8 cellular contexts compared by ENCODE assay signal in the genomic region with DNA sequence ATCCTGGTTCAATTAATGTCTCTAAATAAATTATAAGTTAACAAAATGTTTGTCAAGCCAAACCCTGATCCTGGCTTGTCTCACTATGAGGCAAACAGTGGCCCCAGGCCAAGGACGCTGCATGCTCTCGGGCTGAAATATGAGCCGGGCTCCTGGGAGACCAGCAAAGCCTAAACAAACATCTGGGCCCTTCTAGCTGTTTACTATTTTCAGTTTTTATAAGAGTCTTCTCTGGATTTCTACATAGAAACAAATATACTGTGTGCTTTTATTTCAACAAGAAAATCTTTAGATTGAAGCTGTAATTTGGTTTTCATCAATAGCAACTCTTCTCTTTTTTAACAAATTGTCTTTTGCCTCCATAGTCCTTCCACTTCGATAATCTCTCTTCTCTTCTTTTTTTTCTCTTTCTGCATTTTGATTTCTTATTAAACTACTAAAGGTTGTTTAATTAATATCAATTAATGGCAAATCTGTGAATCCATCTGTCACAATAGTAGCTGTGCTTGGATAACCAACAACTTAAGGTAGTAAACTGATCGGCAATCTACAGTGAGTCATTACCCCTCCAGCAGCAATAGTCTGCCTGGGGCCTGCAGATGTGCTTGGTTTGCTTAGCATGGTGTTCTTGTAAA.
DNase-seq lines count a peak whose midpoint lies in the region; ATAC-seq and TF ChIP-seq lines count a peak whose summit lies in the region.

No MANE protein-coding gene starts in this region.

- no TSS peak for BruUV-seq in A673 (replicated peaks; lab: Mats Ljungman, UMichigan)

- no peak for TF ChIP-seq EP300 in upper lobe of left lung (IDR thresholded peaks at IDR 0.05)

- intact Hi-C loops in A673 (cut with micrococcal nuclease; ENCODE audit: unreplicated experiment): no loop called here

- no peaks in the 10 kb centered on the region for H3K9me3 ChIP-seq in A673 (ENCODE audit: low read depth, low read length, poor library complexity, severe bottlenecking)
- no peaks in the 10 kb centered on the region for H3K9me3 ChIP-seq in MG63
- no peaks in the 10 kb centered on the region for H3K9me3 ChIP-seq in upper lobe of left lung

- in situ Hi-C loops in astrocyte of the spinal cord (cut with HindIII; ENCODE audit: low sequenced_read_pairs): no loop called here

- POLR2A ChIA-PET in A673 (lab: Charles Lee; ENCODE audit: low non-redundant PET): no interaction called here

- no peak for TF ChIP-seq POLR2A in upper lobe of left lung (IDR thresholded peaks at IDR 0.05)

- WGBS in upper lobe of left lung, 2 donors: 59 to 61% methylated on average over 5 of the region's 5 CpGs

- no peaks in the 10 kb centered on the region for H3K4me1 ChIP-seq in A673 (ENCODE audit: insufficient read depth, low read length, poor library complexity, severe bottlenecking)
- no peaks in the 10 kb centered on the region for H3K4me1 ChIP-seq in upper lobe of left lung

- peak; percentile 25 for DNase-seq in A673 (ENCODE audit: low spot score)
- peak; percentile 87 for DNase-seq in MG63
- DNase-seq in astrocyte of the spinal cord (ENCODE audit: low read depth, low spot score): peak; percentile 82
- peak in 1 of 2 donors; percentile 60 for DNase-seq in upper lobe of left lung
- DNase-seq in 8988T: no peak

- CTCF ChIA-PET in A673 (lab: Charles Lee): no interaction called here

- TF ChIP-seq CTCF in A673 (conservative IDR thresholded peaks at IDR 0.05; ENCODE audit: low read depth, low read length) (no peak), astrocyte of the spinal cord (IDR thresholded peaks at IDR 0.05; ENCODE audit: low read depth, low read length) (no peak), upper lobe of left lung (IDR thresholded peaks at IDR 0.05) (no peak)

- H3K27me3 ChIP-seq in A673 (replicated peaks; ENCODE audit: insufficient read depth, low read depth, low read length, poor library complexity) (peaks cover 10% of the 10 kb centered on the region), MG63 (no peaks in the 10 kb centered on the region; the same call in 1 of the 2 replicates), layer of hippocampus (ENCODE audit: control insufficient read depth, insufficient read depth, low read length) (no peaks in the 10 kb centered on the region), upper lobe of left lung (no peaks in the 10 kb centered on the region)

- H3K4me3 ChIP-seq in A673 (ENCODE audit: low read depth, low read length, poor library complexity, severe bottlenecking): no peak overlapping the region
- no peak overlapping the region for H3K4me3 ChIP-seq in MG63
- no peak overlapping the region for H3K4me3 ChIP-seq in astrocyte of the spinal cord (ENCODE audit: low read depth, low read length)
- H3K4me3 ChIP-seq in upper lobe of left lung: no peak overlapping the region

- no peak overlapping the region for H3K27ac ChIP-seq in A673 (ENCODE audit: low read depth, low read length, poor library complexity, severe bottlenecking)
- peak overlapping the region; percentile 57 for H3K27ac ChIP-seq in layer of hippocampus (ENCODE audit: low read depth, low read length)
- H3K27ac ChIP-seq in upper lobe of left lung: peak overlapping the region in 1 of 4 donors; percentile 25

- ATAC-seq in upper lobe of left lung (ENCODE audit: low FRiP score in 2 of 2) (peak; percentile 62 to 90), GM21447 (IDR thresholded peaks at IDR 0.05; ENCODE audit: unreplicated experiment) (no peak), GM21528 (IDR thresholded peaks at IDR 0.05; ENCODE audit: low FRiP score, unreplicated experiment) (no peak)

- H3K36me3 ChIP-seq in A673 (ENCODE audit: insufficient read depth, low read length, poor library complexity, severe bottlenecking) (no peaks in the 10 kb centered on the region), MG63 (no peaks in the 10 kb centered on the region), upper lobe of left lung (no peaks in the 10 kb centered on the region)

Comparison
In these comparisons a context has a peak if more than half of its experiments do, and no peak if none do; other contexts are left out.
1. ATAC-seq: peak in upper lobe of left lung (2 of 2); none in GM21447 (single experiment) and GM21528 (single experiment).